22 cellular contexts compared by ENCODE assay signal in the genomic region with DNA sequence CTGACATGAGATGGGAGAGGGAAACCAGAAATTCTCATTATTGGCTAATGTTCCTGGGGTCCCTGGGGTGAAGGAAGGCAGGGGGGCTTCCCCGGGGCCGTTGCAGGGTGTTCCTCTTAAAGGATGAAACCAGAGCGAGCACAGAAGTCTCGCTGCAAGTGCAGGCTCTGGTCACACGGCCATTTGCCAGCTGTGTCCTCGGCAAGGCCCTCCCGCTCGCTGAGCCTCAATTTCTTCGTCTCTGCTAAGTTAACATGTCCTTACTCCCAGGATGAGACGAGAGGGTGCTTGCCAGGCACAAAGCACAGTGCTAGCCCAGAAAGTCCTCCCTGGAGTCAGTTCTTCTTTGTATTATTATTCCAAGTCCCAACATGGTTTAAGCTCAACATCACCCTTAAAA.
"Had no signal": no experiment of that assay in that cellular context is flagged by ENCODE, and none has a peak within 500 bp of the region (broad histone marks: within the 10 kb centered on the region; RNA-seq: fewer than 3 reads in every experiment).

No MANE protein-coding gene starts in this region.

- H3K4me1 ChIP-seq: colonic mucosa, esophagus muscularis mucosa, esophagus squamous epithelium, foreskin keratinocyte, gastrocnemius medialis, gastroesophageal sphincter, heart left ventricle, heart right ventricle had no signal

- H3K9me3 ChIP-seq: colonic mucosa, esophagus muscularis mucosa, esophagus squamous epithelium, gastrocnemius medialis, gastroesophageal sphincter, heart left ventricle, heart right ventricle had no signal

- DNase-seq: colonic mucosa; cortex of kidney; dermis blood vessel endothelial cell; effector CD4-positive, alpha-beta T cell; effector CD8-positive, alpha-beta T cell; effector memory CD4-positive, alpha-beta T cell; effector memory CD8-positive, alpha-beta T cell; endodermal cell; erythroblast; esophagus squamous epithelium; foreskin fibroblast; foreskin keratinocyte; foreskin melanocyte; gastrocnemius medialis; glutamatergic neuron; heart left ventricle; heart right ventricle had no signal

- H3K27ac ChIP-seq: colonic mucosa, coronary artery, epithelial cell of prostate, esophagus muscularis mucosa, esophagus squamous epithelium, foreskin keratinocyte, gastrocnemius medialis, gastroesophageal sphincter, heart left ventricle, heart right ventricle had no signal

- H3K4me3 ChIP-seq: colonic mucosa, coronary artery, dorsolateral prefrontal cortex, esophagus muscularis mucosa, esophagus squamous epithelium, gastrocnemius medialis, gastroesophageal sphincter, heart left ventricle, heart right ventricle had no signal

- H3K27me3 ChIP-seq: colonic mucosa, foreskin keratinocyte had no signal

- H3K36me3 ChIP-seq: colonic mucosa, esophagus muscularis mucosa, esophagus squamous epithelium, gastrocnemius medialis, gastroesophageal sphincter, heart left ventricle, heart right ventricle had no signal
